Comparison of ENCODE assay signal across 27 cellular contexts in genomic region chr2:208295834-208296233, GRCh38.
"Had no signal": no experiment of that assay in that cellular context is flagged by ENCODE, and none has a peak within 500 bp of the region (broad histone marks: within the 10 kb centered on the region; RNA-seq: fewer than 3 reads in every experiment).

No MANE protein-coding gene starts in this region.

- FAIRE-seq: bronchial epithelial cell, TTC549 had no signal

- ATAC-seq: activated CD4-positive, alpha-beta T cell treated with anti-CD3 and anti-CD28 coated beads for 36 hours; activated CD4-positive, CD25-positive, alpha-beta regulatory T cell treated with anti-CD3 and anti-CD28 coated beads, Interleukin-2, amount 50 U/mL, for 24 hours; activated CD8-positive, alpha-beta memory T cell treated with anti-CD3 and anti-CD28 coated beads, Interleukin-2, amount 10 ng/mL, durations not matched to agents 7 days and 5 days; activated naive CD8-positive, alpha-beta T cell treated with anti-CD3 and anti-CD28 coated beads, Interleukin-2, amount 50 U/mL, for 24 hours; Panc1 had no signal

- H3K27me3 Mint-ChIP-seq: activated CD4-positive, alpha-beta memory T cell treated with anti-CD3 and anti-CD28 coated beads for 36 hours; activated CD4-positive, alpha-beta T cell treated with anti-CD3 and anti-CD28 coated beads for 36 hours; activated CD8-positive, alpha-beta memory T cell treated with anti-CD3 and anti-CD28 coated beads, Interleukin-2, amount 10 ng/mL, durations not matched to agents 7 days and 5 days; activated naive CD4-positive, alpha-beta T cell treated with anti-CD3 and anti-CD28 coated beads, Interleukin-2, amount 10 ng/mL, durations not matched to agents 7 days and 5 days; activated naive CD8-positive, alpha-beta T cell; activated naive CD8-positive, alpha-beta T cell treated with anti-CD3 and anti-CD28 coated beads, Interleukin-2, amount 50 U/mL, for 24 hours; brain had no signal

- H3K4me1 ChIP-seq: SJCRH30 had no signal

- H3K27me3 ChIP-seq: SJCRH30 had no signal

- H3K4me1 Mint-ChIP-seq: brain had no signal

- DNase-seq: activated CD4-positive, alpha-beta memory T cell treated with anti-CD3 and anti-CD28 coated beads for 36 hours; activated CD4-positive, alpha-beta T cell treated with anti-CD3 and anti-CD28 coated beads for 36 hours; activated CD4-positive, alpha-beta T cell treated with anti-CD3 and anti-CD28 coated beads, Interleukin-2, amount 50 U/mL, for 1 hour; activated CD8-positive, alpha-beta memory T cell treated with anti-CD3 and anti-CD28 coated beads, Interleukin-2, amount 10 ng/mL, durations not matched to agents 7 days and 5 days; activated CD8-positive, alpha-beta memory T cell treated with anti-CD3 and anti-CD28 coated beads, Interleukin-2, amount 50 U/mL, for 48 hours; activated effector memory CD4-positive, alpha-beta T cell treated with Interleukin-2 at 50 U/mL for 16 hours; activated naive CD4-positive, alpha-beta T cell treated with anti-CD3 and anti-CD28 coated beads, Interleukin-2, amount 10 ng/mL, durations not matched to agents 7 days and 5 days; activated naive CD8-positive, alpha-beta T cell treated with anti-CD3 and anti-CD28 coated beads, Interleukin-2, amount 50 U/mL, for 24 hours; activated T-cell treated with anti-CD3 and anti-CD28 coated beads, Interleukin-2, amount 50 U/mL, for 48 hours; anterior cingulate cortex; cerebellar nuclear complex; NCI-H1105; NCI-H1436; NCI-H1694; NCI-H2029; NCI-H345; NCI-H524 treated with DMSO at 0.1 percent for 48 hours; SHP77; SJCRH30 had no signal

- H3K4me3 ChIP-seq: SJCRH30, SK-N-MC had no signal

- H3K4me3 Mint-ChIP-seq: activated CD4-positive, alpha-beta memory T cell treated with anti-CD3 and anti-CD28 coated beads for 36 hours; activated CD4-positive, alpha-beta T cell treated with anti-CD3 and anti-CD28 coated beads for 36 hours; activated CD8-positive, alpha-beta memory T cell treated with anti-CD3 and anti-CD28 coated beads, Interleukin-2, amount 10 ng/mL, durations not matched to agents 7 days and 5 days; activated naive CD4-positive, alpha-beta T cell treated with anti-CD3 and anti-CD28 coated beads, Interleukin-2, amount 10 ng/mL, durations not matched to agents 7 days and 5 days; activated naive CD8-positive, alpha-beta T cell; activated naive CD8-positive, alpha-beta T cell treated with anti-CD3 and anti-CD28 coated beads, Interleukin-2, amount 50 U/mL, for 24 hours; brain; T-helper 2 cell treated with Interferon-gamma antibody and Interleukin-4, amounts not matched to agents 5 μg/mL and 100 μg/mL, for 36 hours had no signal

- H3K27ac Mint-ChIP-seq: activated CD4-positive, alpha-beta memory T cell treated with anti-CD3 and anti-CD28 coated beads for 36 hours; activated CD4-positive, alpha-beta T cell treated with anti-CD3 and anti-CD28 coated beads for 36 hours; activated CD8-positive, alpha-beta memory T cell treated with anti-CD3 and anti-CD28 coated beads, Interleukin-2, amount 10 ng/mL, durations not matched to agents 7 days and 5 days; activated naive CD4-positive, alpha-beta T cell treated with anti-CD3 and anti-CD28 coated beads, Interleukin-2, amount 10 ng/mL, durations not matched to agents 7 days and 5 days; brain; T-helper 2 cell treated with Interferon-gamma antibody and Interleukin-4, amounts not matched to agents 5 μg/mL and 100 μg/mL, for 36 hours had no signal

- H3K27ac ChIP-seq: SJCRH30, SK-N-MC had no signal

- H3K9me3 Mint-ChIP-seq: T-helper 2 cell treated with Interferon-gamma antibody and Interleukin-4, amounts not matched to agents 5 μg/mL and 100 μg/mL, for 36 hours had no signal
